In genomic region chr1:54499097-54500029, GRCh38 we compare ENCODE assay signal across 8 cellular contexts. TPM values are rescaled to one million over a fixed set of nuclear protein-coding genes. Genes with fewer than 3 reads are reported as not detected.
DNase-seq lines count a peak whose midpoint lies in the region; TF ChIP-seq lines count a peak whose summit lies in the region.

No MANE protein-coding gene starts in this region.

- peak overlapping the region; percentile 71 for H3K4me3 Mint-ChIP-seq in activated T-cell treated with anti-CD3 and anti-CD28 coated beads, Interleukin-2, amount 50 U/mL, for 24 hours

- no peaks in the 10 kb centered on the region for H3K79me1 ChIP-seq in neuronal stem cell (ENCODE audit: low read depth, low read length)

- peak overlapping the region; percentile 69 for H2BK120ac ChIP-seq in neuronal stem cell (ENCODE audit: low read depth, low read length)

- H3K14ac ChIP-seq in neuronal stem cell (ENCODE audit: low read length), result no peak overlapping the region

- H3K36me3 Mint-ChIP-seq in activated T-cell treated with anti-CD3 and anti-CD28 coated beads, Interleukin-2, amount 50 U/mL, for 24 hours (ENCODE audit: low read depth), result no peaks in the 10 kb centered on the region

- H4K8ac ChIP-seq in neuronal stem cell (ENCODE audit: low read depth, low read length), result peak overlapping the region; percentile 97

- no CpG with 5 or more reads among the region's 57 CpGs for WGBS in neuronal stem cell (ENCODE audit: extremely low coverage in 2 of 2, insufficient read length in 2 of 2, insufficient replicate concordance in 1 of 2), 2 donors

- H4K91ac ChIP-seq in neuronal stem cell (ENCODE audit: low read depth, low read length, poor library complexity), result no peak overlapping the region

- TF ChIP-seq CTCF in LNCaP clone FGC (IDR thresholded peaks at IDR 0.05; ENCODE audit: control insufficient read depth, extremely low read depth, insufficient read depth), result 0 out of 2 replicates have a peak, but pooled peaks have one; percentile 10
- TF ChIP-seq CTCF in foreskin fibroblast (IDR thresholded peaks at IDR 0.05; ENCODE audit: low read depth, low read length), result peak; percentile 41

- H3K4me1 ChIP-seq in neuronal stem cell (ENCODE audit: control insufficient read depth in 2 of 2, insufficient read depth in 1 of 2, low read depth in 1 of 2, low read length in 2 of 2), result peaks cover 9 to 13% of the 10 kb centered on the region in 2 donors

- H2AK5ac ChIP-seq in neuronal stem cell (ENCODE audit: low read depth, low read length), result no peak overlapping the region

- no peak overlapping the region for H2BK5ac ChIP-seq in neuronal stem cell (ENCODE audit: low read length)

- H3K27me3 ChIP-seq in neuronal stem cell (ENCODE audit: control insufficient read depth in 3 of 3, insufficient read depth in 3 of 3, low read depth in 1 of 3, low read length in 3 of 3), result peaks cover 0 to 36% (median 13%) of the 10 kb centered on the region in 3 experiments

- H3K4me2 ChIP-seq in neuronal stem cell (ENCODE audit: insufficient read depth, low read length, poor library complexity, severe bottlenecking), result peak overlapping the region; percentile 68

- H3K9ac ChIP-seq in neuronal stem cell (ENCODE audit: low read depth, low read length, poor library complexity), result peak overlapping the region; percentile 68

- no peaks in the 10 kb centered on the region for H3K9me3 ChIP-seq in neuronal stem cell (replicated peaks in 1 of 2; ENCODE audit: control insufficient read depth in 2 of 2, insufficient read depth in 1 of 2, low read depth in 1 of 2, low read length in 2 of 2)

- H3K4me1 Mint-ChIP-seq in activated T-cell treated with anti-CD3 and anti-CD28 coated beads, Interleukin-2, amount 50 U/mL, for 24 hours (ENCODE audit: low read depth), result peaks cover 10% of the 10 kb centered on the region

- H3K27ac ChIP-seq in neuronal stem cell (replicated peaks; ENCODE audit: low read length), result no peak overlapping the region

- H3K9me3 Mint-ChIP-seq in activated T-cell treated with anti-CD3 and anti-CD28 coated beads, Interleukin-2, amount 50 U/mL, for 24 hours, result no peaks in the 10 kb centered on the region

- H2AFZ ChIP-seq in neuronal stem cell (ENCODE audit: low read length), result peak overlapping the region; percentile 92

- H3K27me3 Mint-ChIP-seq in activated T-cell treated with anti-CD3 and anti-CD28 coated beads, Interleukin-2, amount 50 U/mL, for 24 hours, result peaks cover 49% of the 10 kb centered on the region

- H3K27ac Mint-ChIP-seq in activated T-cell treated with anti-CD3 and anti-CD28 coated beads, Interleukin-2, amount 50 U/mL, for 24 hours, result no peak overlapping the region

- H3K4me3 ChIP-seq in LNCaP clone FGC (ENCODE audit: low read depth, low read length), result no peak overlapping the region
- H3K4me3 ChIP-seq in foreskin fibroblast (ENCODE audit: low read depth in 1 of 2, low read length in 2 of 2), result peak overlapping the region; percentile 35 to 47
- H3K4me3 ChIP-seq in neuronal stem cell (ENCODE audit: low read length in 2 of 2), result peak overlapping the region; percentile 20 to 72

- H2BK12ac ChIP-seq in neuronal stem cell (ENCODE audit: low read length), result no peak overlapping the region

- DNase-seq in DMS53 treated with DMSO at 0.1 percent for 48 hours (lab: John Stamatoyannopoulos, UW; ENCODE audit: unreplicated experiment), result peak; percentile 54
- DNase-seq in LNCaP clone FGC (ENCODE audit: low read depth), result no peak
- DNase-seq in activated T-cell treated with anti-CD3 and anti-CD28 coated beads, Interleukin-2, amount 50 U/mL, for 24 hours, result peak; percentile 57
- DNase-seq in foreskin fibroblast, result peak; percentile 24 to 65
- DNase-seq in neuronal stem cell (ENCODE audit: low spot score), result no peak
- no peak for DNase-seq in T-helper 9 cell
- no peak for DNase-seq in NCI-H2081 treated with DMSO at 0.1 percent for 48 hours (lab: John Stamatoyannopoulos, UW)
- no peak for DNase-seq in GM19240 (ENCODE audit: insufficient read length, low spot score)

- peak overlapping the region; percentile 86 for H3K18ac ChIP-seq in neuronal stem cell (ENCODE audit: low read length)

- H3K36me3 ChIP-seq in neuronal stem cell (replicated peaks in 1 of 2; ENCODE audit: control insufficient read depth in 2 of 2, insufficient read depth in 2 of 2, low read length in 2 of 2), result no peaks in the 10 kb centered on the region

- no peak overlapping the region for H3K23ac ChIP-seq in neuronal stem cell (ENCODE audit: low read depth, low read length, poor library complexity)

- H3K4ac ChIP-seq in neuronal stem cell (ENCODE audit: low read length), result no peak overlapping the region

- peak overlapping the region; percentile 79 for H2BK15ac ChIP-seq in neuronal stem cell (ENCODE audit: low read length)

RNA-seq across cellular contexts. Expression of gene ACOT11, which starts 48.7 kb away (rescaled TPM):
- 0.82 TPM for polyA plus RNA-seq in neuronal stem cell (2013, experiment 1 of 2)
- 0.90 TPM for polyA plus RNA-seq in neuronal stem cell (2013, experiment 2 of 2)

Comparison
In these comparisons a context has a peak if more than half of its experiments do, and no peak if none do; other contexts are left out.
1. DNase-seq: peak in DMS53 treated with DMSO at 0.1 percent for 48 hours (single experiment), activated T-cell treated with anti-CD3 and anti-CD28 coated beads, Interleukin-2, amount 50 U/mL, for 24 hours (single experiment) and foreskin fibroblast (2 of 2); none in LNCaP clone FGC (single experiment), neuronal stem cell (single experiment), T-helper 9 cell (single experiment), NCI-H2081 treated with DMSO at 0.1 percent for 48 hours (single experiment) and GM19240 (single experiment).